Comparison of ENCODE assay signal across 24 cellular contexts in genomic region chr12:99267038-99267437, GRCh38.
"Had no signal": no experiment of that assay in that cellular context is flagged by ENCODE, and none has a peak within 500 bp of the region (broad histone marks: within the 10 kb centered on the region; RNA-seq: fewer than 3 reads in every experiment).

No MANE protein-coding gene starts in this region.

- DNase-seq: hypothalamus; immature natural killer cell; kidney; left cardiac atrium; left lung; lower lobe of right lung; mammary epithelial cell; mesenchymal stem cell; naive B cell; natural killer cell; nephron progenitor cell; ovary; retina; right cardiac atrium; stimulated activated CD4-positive, alpha-beta T cell treated with anti-CD3 and anti-CD28 coated beads, Interleukin-12 subunit alpha, Interleukin-12 subunit beta, amount 100 ng/mL, for 4 hours; stimulated activated CD4-positive, alpha-beta T cell treated with anti-CD3 and anti-CD28 coated beads, Interleukin-15, amount 100 ng/mL, for 24 hours; stimulated activated CD4-positive, alpha-beta T cell treated with anti-CD3 and anti-CD28 coated beads, Interleukin-2, amount 100 ng/mL, for 24 hours; stimulated activated CD4-positive, alpha-beta T cell treated with anti-CD3 and anti-CD28 coated beads, Interleukin-4, amount 100 ng/mL, for 1 hour; stimulated activated naive CD4-positive, alpha-beta T cell; stimulated activated naive CD8-positive, alpha-beta T cell treated with anti-CD3 and anti-CD28 coated beads, Interleukin-15, amount 100 ng/mL, for 72 hours; substantia nigra; uterus had no signal

- ATAC-seq: left cardiac atrium; left lung; lower lobe of right lung; natural killer cell; right cardiac atrium; sciatic nerve; stimulated activated effector memory CD8-positive, alpha-beta T cell treated with anti-CD3 and anti-CD28 coated beads, Interleukin-12 subunit alpha, Interleukin-12 subunit beta, amount 100 ng/mL, for 72 hours; stimulated activated naive CD8-positive, alpha-beta T cell treated with anti-CD3 and anti-CD28 coated beads, Interleukin-15, amount 100 ng/mL, for 72 hours had no signal
